In genomic region chr7:1534330-1535099, GRCh38 we compare ENCODE assay signal across 10 cellular contexts. TPM values are rescaled to one million over a fixed set of nuclear protein-coding genes. Genes with fewer than 3 reads are reported as not detected.
DNase-seq lines count a peak whose midpoint lies in the region; TF ChIP-seq lines count a peak whose summit lies in the region.
"Had no signal": no experiment of that assay in that cellular context is flagged by ENCODE, and none has a peak within 500 bp of the region (broad histone marks: within the 10 kb centered on the region; RNA-seq: fewer than 3 reads in every experiment).

No MANE protein-coding gene starts in this region.

- peaks cover 17 to 26% (median 18%) of the 10 kb centered on the region in 3 donors for H3K4me1 Mint-ChIP-seq in IgD-negative memory B cell

- no peaks in the 10 kb centered on the region for H3K36me3 Mint-ChIP-seq in IgD-negative memory B cell

- CTCF ChIA-PET in AG04450 (lab: Charles Lee), result no interaction called here

- no peaks in the 10 kb centered on the region for H3K27me3 Mint-ChIP-seq in IgD-negative memory B cell

- H3K9me3 Mint-ChIP-seq in IgD-negative memory B cell, result no peaks in the 10 kb centered on the region

- peak overlapping the region; percentile 20; the same call in 1 of the 2 replicates for H3K4me3 ChIP-seq in AG04450 (ENCODE audit: low read depth, low read length)

- TF ChIP-seq POLR2A in erythroblast (IDR thresholded peaks at IDR 0.05; ENCODE audit: low read length), result no peak

- no peaks in the 10 kb centered on the region; the same call in 1 of the 2 replicates for H3K9me3 ChIP-seq in AG04450 (ENCODE audit: control insufficient read depth, insufficient read depth, low read length)

- peak overlapping the region; percentile 39 to 67 (median 46) for H3K27ac Mint-ChIP-seq in IgD-negative memory B cell

- TF ChIP-seq CTCF in AG04450 (IDR thresholded peaks at IDR 0.05; ENCODE audit: low read depth, low read length), result no peak

- POLR2A ChIA-PET in AG04450 (lab: Yijun Ruan, JAX), result interaction anchor here (1.3 kb wide), 1 partner anchor 21 kb away, joined by 4 read pairs; no protein-coding TSS in a partner anchor

- H3K27me3 ChIP-seq in AG04450 (ENCODE audit: control insufficient read depth, insufficient read depth, low read length), result no peaks in the 10 kb centered on the region

- DNase-seq in AG04450 (ENCODE audit: low read depth, low spot score) (no peak), erythroblast (lab: John Stamatoyannopoulos, UW) (peak; percentile 28 to 41), posterior vena cava (ENCODE audit: low spot score) (peak; percentile 78), NCI-H69 (lab: John Stamatoyannopoulos, UW) (no peak), foreskin melanocyte (no peak), HPDE6-E6E7 (ENCODE audit: extremely low spot score) (no peak), kidney glomerular epithelial cell (lab: John Stamatoyannopoulos, UW) (no peak)
- DNase-seq: hippocampal formation, NCI-H774 had no signal

- H3K4me3 Mint-ChIP-seq in IgD-negative memory B cell, result no peak overlapping the region

- intact Hi-C loops in posterior vena cava (cut with DNase I), result no loop called here

- H3K27ac ChIP-seq in AG04450 (ENCODE audit: low read depth, low read length), result peak overlapping the region; percentile 98

RNA-seq across cellular contexts. Expression of gene MAFK, which starts 4.0 kb away (rescaled TPM):
- polyA plus RNA-seq in AG04450 (2011; rRNA removed), result 4.5 and 8.3 TPM in 2 replicates
- 4.2 and 4.8 TPM in 2 replicates for polyA minus RNA-seq in AG04450 (2011; rRNA and poly(A)+ RNA removed)
- 0.81 TPM for polyA plus RNA-seq in IgD-negative memory B cell
- total RNA-seq in posterior vena cava, result 100 to 1,000 TPM in 1 of 2 donors, 10 to 100 TPM in 1; 49.4 to 138 TPM

RNA-seq across cellular contexts. Expression of gene TMEM184A, which starts 21.5 kb away (rescaled TPM):
- polyA plus RNA-seq in AG04450 (2011; rRNA removed) (0.36 and 0.56 TPM in 2 replicates), IgD-negative memory B cell (0.08 TPM)
- polyA minus RNA-seq in AG04450 (2011; rRNA and poly(A)+ RNA removed), result 0.23 and 0.91 TPM in 2 replicates
- not detected for total RNA-seq in posterior vena cava

RNA-seq across cellular contexts. Expression of gene INTS1, which starts 30.3 kb away (rescaled TPM):
- polyA plus RNA-seq in AG04450 (2011; rRNA removed) (9.0 and 13.1 TPM in 2 replicates), IgD-negative memory B cell (23.4 TPM)
- polyA minus RNA-seq in AG04450 (2011; rRNA and poly(A)+ RNA removed), result 24.2 and 31.0 TPM in 2 replicates
- total RNA-seq in posterior vena cava, result 10 to 100 TPM; 50.3 to 55.1 TPM

RNA-seq across cellular contexts. Expression of gene PSMG3, which starts 35.3 kb away (rescaled TPM):
- polyA plus RNA-seq in AG04450 (2011; rRNA removed) (31.1 and 33.4 TPM in 2 replicates), IgD-negative memory B cell (42.5 TPM)
- polyA minus RNA-seq in AG04450 (2011; rRNA and poly(A)+ RNA removed), result 11.4 and 14.8 TPM in 2 replicates
- total RNA-seq in posterior vena cava, result 10 to 100 TPM; 13.9 to 19.0 TPM

Comparison
In these comparisons a context has a peak if more than half of its experiments do, and no peak if none do; other contexts are left out.
1. DNase-seq: peak in erythroblast (2 of 2) and posterior vena cava (single experiment); none in AG04450 (single experiment), NCI-H69 (single experiment), foreskin melanocyte (single experiment), HPDE6-E6E7 (single experiment) and kidney glomerular epithelial cell (single experiment).